1 cellular context compared by ENCODE assay signal in the genomic region with DNA sequence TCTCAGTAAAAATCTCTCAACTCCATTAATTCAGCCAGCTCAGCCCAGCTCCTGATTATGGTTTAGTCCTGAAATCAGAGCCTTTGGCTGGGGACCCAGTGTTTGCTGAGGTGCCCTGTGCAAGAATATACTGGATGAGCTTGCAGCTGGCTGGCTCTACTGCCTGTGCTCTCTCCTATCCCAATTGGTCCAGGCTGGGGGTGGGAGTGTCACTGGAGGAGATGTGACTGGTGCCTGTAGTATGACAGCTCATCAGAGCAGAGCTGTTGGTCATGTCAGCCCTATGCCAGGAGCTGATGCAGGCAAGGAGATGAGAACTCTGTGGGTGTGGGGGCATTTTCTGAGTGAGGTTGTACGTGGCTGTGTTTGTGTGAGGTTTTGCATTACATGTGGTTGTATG.
TF ChIP-seq lines count a peak whose summit lies in the region.

No MANE protein-coding gene starts in this region.

TF ChIP-seq in WTC11, 78 proteins besides CTCF, POLR2A, EP300 and RAD21 (continued from another document):
- TF ChIP-seq, protein P1, sequence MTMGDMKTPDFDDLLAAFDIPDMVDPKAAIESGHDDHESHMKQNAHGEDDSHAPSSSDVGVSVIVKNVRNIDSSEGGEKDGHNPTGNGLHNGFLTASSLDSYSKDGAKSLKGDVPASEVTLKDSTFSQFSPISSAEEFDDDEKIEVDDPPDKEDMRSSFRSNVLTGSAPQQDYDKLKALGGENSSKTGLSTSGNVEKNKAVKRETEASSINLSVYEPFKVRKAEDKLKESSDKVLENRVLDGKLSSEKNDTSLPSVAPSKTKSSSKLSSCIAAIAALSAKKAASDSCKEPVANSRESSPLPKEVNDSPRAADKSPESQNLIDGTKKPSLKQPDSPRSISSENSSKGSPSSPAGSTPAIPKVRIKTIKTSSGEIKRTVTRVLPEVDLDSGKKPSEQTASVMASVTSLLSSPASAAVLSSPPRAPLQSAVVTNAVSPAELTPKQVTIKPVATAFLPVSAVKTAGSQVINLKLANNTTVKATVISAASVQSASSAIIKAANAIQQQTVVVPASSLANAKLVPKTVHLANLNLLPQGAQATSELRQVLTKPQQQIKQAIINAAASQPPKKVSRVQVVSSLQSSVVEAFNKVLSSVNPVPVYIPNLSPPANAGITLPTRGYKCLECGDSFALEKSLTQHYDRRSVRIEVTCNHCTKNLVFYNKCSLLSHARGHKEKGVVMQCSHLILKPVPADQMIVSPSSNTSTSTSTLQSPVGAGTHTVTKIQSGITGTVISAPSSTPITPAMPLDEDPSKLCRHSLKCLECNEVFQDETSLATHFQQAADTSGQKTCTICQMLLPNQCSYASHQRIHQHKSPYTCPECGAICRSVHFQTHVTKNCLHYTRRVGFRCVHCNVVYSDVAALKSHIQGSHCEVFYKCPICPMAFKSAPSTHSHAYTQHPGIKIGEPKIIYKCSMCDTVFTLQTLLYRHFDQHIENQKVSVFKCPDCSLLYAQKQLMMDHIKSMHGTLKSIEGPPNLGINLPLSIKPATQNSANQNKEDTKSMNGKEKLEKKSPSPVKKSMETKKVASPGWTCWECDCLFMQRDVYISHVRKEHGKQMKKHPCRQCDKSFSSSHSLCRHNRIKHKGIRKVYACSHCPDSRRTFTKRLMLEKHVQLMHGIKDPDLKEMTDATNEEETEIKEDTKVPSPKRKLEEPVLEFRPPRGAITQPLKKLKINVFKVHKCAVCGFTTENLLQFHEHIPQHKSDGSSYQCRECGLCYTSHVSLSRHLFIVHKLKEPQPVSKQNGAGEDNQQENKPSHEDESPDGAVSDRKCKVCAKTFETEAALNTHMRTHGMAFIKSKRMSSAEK (CRISPR knock-in tag; IDR thresholded peaks at IDR 0.05; ENCODE audit: borderline replicate concordance) = no peak
- TF ChIP-seq, protein P2, sequence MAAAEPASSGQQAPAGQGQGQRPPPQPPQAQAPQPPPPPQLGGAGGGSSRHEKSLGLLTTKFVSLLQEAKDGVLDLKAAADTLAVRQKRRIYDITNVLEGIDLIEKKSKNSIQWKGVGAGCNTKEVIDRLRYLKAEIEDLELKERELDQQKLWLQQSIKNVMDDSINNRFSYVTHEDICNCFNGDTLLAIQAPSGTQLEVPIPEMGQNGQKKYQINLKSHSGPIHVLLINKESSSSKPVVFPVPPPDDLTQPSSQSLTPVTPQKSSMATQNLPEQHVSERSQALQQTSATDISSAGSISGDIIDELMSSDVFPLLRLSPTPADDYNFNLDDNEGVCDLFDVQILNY (CRISPR knock-in tag; IDR thresholded peaks at IDR 0.05) = no peak
